In the genomic region with DNA sequence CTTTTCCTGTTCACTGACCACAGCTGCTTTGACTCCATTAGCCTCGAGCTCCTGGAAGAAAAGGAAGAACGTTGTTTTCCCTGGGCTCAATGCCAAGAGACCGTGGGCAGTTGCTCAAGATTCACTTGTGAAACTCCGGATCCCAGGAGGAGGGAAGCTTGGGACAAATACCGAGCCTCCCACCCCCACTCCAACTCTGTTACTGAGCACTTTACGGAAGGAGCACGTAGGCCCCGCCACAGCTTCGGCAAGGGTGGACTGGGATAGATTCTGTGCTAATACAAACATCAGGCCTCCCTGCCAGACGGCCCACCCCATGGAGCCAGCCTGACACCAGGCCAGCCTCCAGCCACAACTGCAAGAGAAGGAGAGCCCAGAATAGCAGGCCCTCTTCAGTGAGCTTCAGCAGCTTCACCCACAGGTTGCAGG, we compare ENCODE assay signal across 9 cellular contexts. TPM values are rescaled to one million over a fixed set of nuclear protein-coding genes. Genes with fewer than 3 reads are reported as not detected.
DNase-seq lines count a peak whose midpoint lies in the region; ATAC-seq and TF ChIP-seq lines count a peak whose summit lies in the region.
"Had no signal": no experiment of that assay in that cellular context is flagged by ENCODE, and none has a peak within 500 bp of the region (broad histone marks: within the 10 kb centered on the region; RNA-seq: fewer than 3 reads in every experiment).

No MANE protein-coding gene starts in this region.

- H3K4me3 Mint-ChIP-seq in mesothelial cell of epicardium = peak overlapping the region; percentile 26
- H3K4me3 Mint-ChIP-seq: activated naive CD8-positive, alpha-beta T cell treated with anti-CD3 and anti-CD28 coated beads, Interleukin-2, amount 10 ng/mL, durations not matched to agents 7 days and 5 days had no signal

- H3K9me3 Mint-ChIP-seq in mesothelial cell of epicardium = no peaks in the 10 kb centered on the region
- H3K9me3 Mint-ChIP-seq: activated naive CD8-positive, alpha-beta T cell treated with anti-CD3 and anti-CD28 coated beads, Interleukin-2, amount 10 ng/mL, durations not matched to agents 7 days and 5 days had no signal

- no peak overlapping the region for H3K4me3 ChIP-seq in vagina

- TF ChIP-seq CTCF in mesothelial cell of epicardium (IDR thresholded peaks at IDR 0.05; ENCODE audit: unreplicated experiment) (no peak), vagina (IDR thresholded peaks at IDR 0.05) (no peak)

- H3K36me3 ChIP-seq in vagina = peaks cover 0 to 9% of the 10 kb centered on the region in 2 donors

- no peak for TF ChIP-seq POLR2A in vagina (IDR thresholded peaks at IDR 0.05)

- peaks cover 7% of the 10 kb centered on the region for H3K4me1 Mint-ChIP-seq in mesothelial cell of epicardium

- peak overlapping the region; percentile 56 for H3K27ac ChIP-seq in vagina

- H3K4me1 ChIP-seq in vagina = peaks cover 29% of the 10 kb centered on the region

- DNase-seq in SIG-M5 treated with dmso at 0.1 percent for 504 hours (lab: John Stamatoyannopoulos, UW; ENCODE audit: unreplicated experiment) (peak; percentile 33), SIG-M5 (lab: John Stamatoyannopoulos, UW) (no peak), dermis blood vessel endothelial cell (peak; percentile 93), mesothelial cell of epicardium (ENCODE audit: low spot score in 2 of 2, unreplicated experiment in 2 of 2) (no peak), vagina (ENCODE audit: extremely low spot score in 2 of 2) (peak in 1 of 2 donors; percentile 96), NCI-H446 treated with DMSO at 0.1 percent for 48 hours (lab: John Stamatoyannopoulos, UW) (no peak)
- DNase-seq in stimulated activated CD4-positive, alpha-beta T cell treated with anti-CD3 and anti-CD28 coated beads, Interleukin-15, amount 100 ng/mL, for 24 hours = no peak
- DNase-seq: activated naive CD8-positive, alpha-beta T cell treated with anti-CD3 and anti-CD28 coated beads, Interleukin-2, amount 10 ng/mL, durations not matched to agents 7 days and 5 days had no signal

- intact Hi-C loops in vagina (cut with DNase I) = no loop called here

- no peaks in the 10 kb centered on the region for H3K27me3 Mint-ChIP-seq in mesothelial cell of epicardium (ENCODE audit: low read depth)

- H3K9me3 ChIP-seq in vagina = no peaks in the 10 kb centered on the region

- no peaks in the 10 kb centered on the region for H3K27me3 ChIP-seq in vagina

- H3K36me3 Mint-ChIP-seq in mesothelial cell of epicardium = peaks cover 4% of the 10 kb centered on the region

- no peak for ATAC-seq in HG03280 (IDR thresholded peaks at IDR 0.05; ENCODE audit: unreplicated experiment)

- H3K27ac Mint-ChIP-seq in mesothelial cell of epicardium = peak overlapping the region; percentile 91
- H3K27ac Mint-ChIP-seq: activated naive CD8-positive, alpha-beta T cell treated with anti-CD3 and anti-CD28 coated beads, Interleukin-2, amount 10 ng/mL, durations not matched to agents 7 days and 5 days had no signal

RNA-seq across cellular contexts. Expression of gene FANCD2, which starts 10.7 kb away (rescaled TPM):
- total RNA-seq in dermis blood vessel endothelial cell = 15.0 and 37.2 TPM in 2 replicates
- 17.9 to 21.1 TPM (median 20.2 TPM) in 3 replicates for total RNA-seq in mesothelial cell of epicardium
- 4.4 TPM for total RNA-seq in vagina

RNA-seq across cellular contexts. Expression of gene EMC3, which starts 28.8 kb away (rescaled TPM):
- total RNA-seq in dermis blood vessel endothelial cell (44.6 and 121 TPM in 2 replicates), mesothelial cell of epicardium (30.6 to 35.8 TPM (median 34.7 TPM) in 3 replicates), vagina (36.6 TPM)

Comparison
In these comparisons a context has a peak if more than half of its experiments do, and no peak if none do; other contexts are left out.
1. DNase-seq: peak in SIG-M5 treated with dmso at 0.1 percent for 504 hours (single experiment) and dermis blood vessel endothelial cell (single experiment); none in SIG-M5 (single experiment), mesothelial cell of epicardium (0 of 2), NCI-H446 treated with DMSO at 0.1 percent for 48 hours (single experiment) and stimulated activated CD4-positive, alpha-beta T cell treated with anti-CD3 and anti-CD28 coated beads, Interleukin-15, amount 100 ng/mL, for 24 hours (single experiment).